In genomic region chr12:50086148-50086547, GRCh38 we compare ENCODE assay signal across 8 cellular contexts. TPM values are rescaled to one million over a fixed set of nuclear protein-coding genes. Genes with fewer than 3 reads are reported as not detected.
DNase-seq lines count a peak whose midpoint lies in the region; ATAC-seq and TF ChIP-seq lines count a peak whose summit lies in the region.

No MANE protein-coding gene starts in this region.

- H3K9me2 ChIP-seq in GM23248 (ENCODE audit: insufficient read depth): no peaks in the 10 kb centered on the region
- H3K9me2 ChIP-seq in SU-DHL-6 (replicated peaks; ENCODE audit: insufficient read depth, low read length): no peaks in the 10 kb centered on the region

- H3K27me3 ChIP-seq in GM23248 (replicated peaks; ENCODE audit: insufficient read depth) (no peaks in the 10 kb centered on the region), SU-DHL-6 (ENCODE audit: low read length) (no peaks in the 10 kb centered on the region), skeletal muscle satellite cell (ENCODE audit: control insufficient read depth, insufficient read depth, low read length) (no peaks in the 10 kb centered on the region), ovary (no peaks in the 10 kb centered on the region)

- H3F3A ChIP-seq in GM23248 (ENCODE audit: insufficient read depth) (peaks cover 39% of the 10 kb centered on the region), SU-DHL-6 (ENCODE audit: insufficient read depth) (peaks cover 27% of the 10 kb centered on the region)

- peak overlapping the region; percentile 90 for H3K4me3 ChIP-seq in GM23248
- H3K4me3 ChIP-seq in SU-DHL-6 (ENCODE audit: insufficient read depth, low read length, poor library complexity, severe bottlenecking): peak overlapping the region; percentile 81
- H3K4me3 ChIP-seq in fibroblast of pulmonary artery (replicated peaks; ENCODE audit: low read depth, low read length): peak overlapping the region; percentile 90
- peak overlapping the region; percentile 96 for H3K4me3 ChIP-seq in skeletal muscle satellite cell (ENCODE audit: low read length)
- no peak overlapping the region for H3K4me3 ChIP-seq in ovary

- H3K9me3 ChIP-seq in GM23248 (ENCODE audit: low read depth) (no peaks in the 10 kb centered on the region), SU-DHL-6 (ENCODE audit: insufficient read depth, low read length) (no peaks in the 10 kb centered on the region), skeletal muscle satellite cell (replicated peaks; ENCODE audit: low read length) (no peaks in the 10 kb centered on the region), ovary (no peaks in the 10 kb centered on the region)

- H3K36me3 ChIP-seq in GM23248 (ENCODE audit: low read depth): peaks cover 17% of the 10 kb centered on the region
- peaks cover 17% of the 10 kb centered on the region for H3K36me3 ChIP-seq in SU-DHL-6 (ENCODE audit: low read length)
- peaks cover 38% of the 10 kb centered on the region for H3K36me3 ChIP-seq in skeletal muscle satellite cell (ENCODE audit: insufficient read depth, low read length)
- no peaks in the 10 kb centered on the region for H3K36me3 ChIP-seq in ovary

- no peak for ATAC-seq in HG02623 (IDR thresholded peaks at IDR 0.05; ENCODE audit: unreplicated experiment)

- DNase-seq in GM23248 (no peak), fibroblast of pulmonary artery (ENCODE audit: low read depth) (no peak), DMS114 treated with DMSO at 0.1 percent for 48 hours (lab: John Stamatoyannopoulos, UW; ENCODE audit: unreplicated experiment) (no peak), ovary (no peak)
- no peak for DNase-seq in stimulated activated CD4-positive, alpha-beta T cell treated with anti-CD3 and anti-CD28 coated beads, Interleukin-4, amount 100 ng/mL, for 24 hours

- no peak overlapping the region for H3K27ac ChIP-seq in GM23248
- H3K27ac ChIP-seq in SU-DHL-6 (ENCODE audit: low read depth, low read length): peak overlapping the region; percentile 77
- no peak overlapping the region for H3K27ac ChIP-seq in ovary

- H2AFZ ChIP-seq in GM23248 (no peak overlapping the region), SU-DHL-6 (ENCODE audit: low read depth, low read length, severe bottlenecking) (no peak overlapping the region)

- no peak for TF ChIP-seq EP300 in ovary (IDR thresholded peaks at IDR 0.05)

- in situ Hi-C loops in GM23248 (cut with MboI): no loop called here

- intact Hi-C loops in ovary (cut with DNase I): loop anchor here in 1 of 4 donors (10.0 kb wide), 1 partner anchor 229 kb away; no protein-coding TSS in a partner anchor

- H3K79me2 ChIP-seq in GM23248 (ENCODE audit: insufficient read depth): peaks cover 39% of the 10 kb centered on the region
- no peaks in the 10 kb centered on the region; the same call in 1 of the 2 replicates for H3K79me2 ChIP-seq in SU-DHL-6 (ENCODE audit: insufficient read depth, low read length)

- TF ChIP-seq CTCF in SU-DHL-6 (IDR thresholded peaks at IDR 0.05; ENCODE audit: insufficient read depth, low read length, poor library complexity, severe bottlenecking) (no peak), fibroblast of pulmonary artery (IDR thresholded peaks at IDR 0.05; ENCODE audit: low read length, missing control alignments) (no peak), ovary (IDR thresholded peaks at IDR 0.05) (no peak)

- peak overlapping the region; percentile 98 for H3K4me2 ChIP-seq in GM23248 (ENCODE audit: unreplicated experiment)
- peak overlapping the region; percentile 73 for H3K4me2 ChIP-seq in SU-DHL-6 (ENCODE audit: low read depth, low read length, poor library complexity, severe bottlenecking)
- H3K4me2 ChIP-seq in skeletal muscle satellite cell (ENCODE audit: low read length): peak overlapping the region; percentile 81

- 67 to 71% methylated on average over 5 of the region's 5 CpGs for WGBS in GM23248 (ENCODE audit: low coverage in 1 of 2, low lambda C conversion rate in 2 of 2, missing lambda C conversion rate in 2 of 2), 2 experiments
- 62 to 80% (median 64%) methylated on average over 5 of the region's 5 CpGs for WGBS in ovary, 3 donors

- peak overlapping the region; percentile 88 for H3K9ac ChIP-seq in GM23248
- peak overlapping the region; percentile 73 for H3K9ac ChIP-seq in SU-DHL-6 (ENCODE audit: low read length)
- peak overlapping the region; percentile 40 for H3K9ac ChIP-seq in skeletal muscle satellite cell (ENCODE audit: low read depth, low read length)

- peaks cover 31% of the 10 kb centered on the region for H3K4me1 ChIP-seq in GM23248 (ENCODE audit: insufficient read depth)
- H3K4me1 ChIP-seq in skeletal muscle satellite cell (ENCODE audit: control insufficient read depth, insufficient read depth, low read length): peaks cover 25% of the 10 kb centered on the region
- peaks cover 2% of the 10 kb centered on the region for H3K4me1 ChIP-seq in ovary (ENCODE audit: insufficient read depth)

- no peak for TF ChIP-seq POLR2A in ovary (IDR thresholded peaks at IDR 0.05)

- H4K20me1 ChIP-seq in GM23248 (ENCODE audit: insufficient read depth) (no peaks in the 10 kb centered on the region), SU-DHL-6 (ENCODE audit: low read depth, low read length) (no peaks in the 10 kb centered on the region)

RNA-seq across cellular contexts. Expression of gene SMARCD1, which starts 1.0 kb away (rescaled TPM):
- total RNA-seq in GM23248 (2014; rRNA removed; shearing (Covaris generic)): 41.9 and 48.3 TPM in 2 replicates
- polyA plus RNA-seq in GM23248 (2016; fragmentation: Nextera tagmentation; extraction: Ambion mirVana) (6.4 and 8.2 TPM in 2 replicates), ovary (10 to 100 TPM; 26.1 to 56.9 TPM)
- 29.9 and 39.5 TPM in 2 replicates for total RNA-seq in skeletal muscle satellite cell (2012; rRNA removed)
- total RNA-seq in ovary: 10 to 100 TPM; 33.5 to 57.7 (median 50.7) TPM

RNA-seq across cellular contexts. Expression of gene GPD1, which starts 17.7 kb away (rescaled TPM):
- 0.13 TPM in 1 of 2 replicates, not detected in the other for total RNA-seq in GM23248 (2014; rRNA removed; shearing (Covaris generic))
- polyA plus RNA-seq in GM23248 (2016; fragmentation: Nextera tagmentation; extraction: Ambion mirVana): not detected in 2 replicates
- total RNA-seq in skeletal muscle satellite cell (2012; rRNA removed): 0.25 TPM in 1 of 2 replicates, not detected in the other
- total RNA-seq in ovary: 1 to 10 TPM in 1 of 7 donors, under 1 TPM in 6; 0.15 to 9.4 (median 0.46) TPM
- under 1 TPM; 0.10 to 0.85 TPM for polyA plus RNA-seq in ovary

RNA-seq across cellular contexts. Expression of gene COX14, which starts 25.9 kb away (rescaled TPM):
- total RNA-seq in GM23248 (2014; rRNA removed; shearing (Covaris generic)): 24.4 and 53.4 TPM in 2 replicates
- 122 and 125 TPM in 2 replicates for polyA plus RNA-seq in GM23248 (2016; fragmentation: Nextera tagmentation; extraction: Ambion mirVana)
- 31.9 and 33.6 TPM in 2 replicates for total RNA-seq in skeletal muscle satellite cell (2012; rRNA removed)
- 10 to 100 TPM; 37.5 to 72.6 (median 45.4) TPM for total RNA-seq in ovary
- polyA plus RNA-seq in ovary: 10 to 100 TPM; 46.4 to 85.4 TPM

RNA-seq across cellular contexts. Expression of gene ASIC1, which starts 28.8 kb away (rescaled TPM):
- 0.13 and 1.9 TPM in 2 replicates for total RNA-seq in GM23248 (2014; rRNA removed; shearing (Covaris generic))
- polyA plus RNA-seq in GM23248 (2016; fragmentation: Nextera tagmentation; extraction: Ambion mirVana): 0.95 and 1.4 TPM in 2 replicates
- 0.76 and 0.87 TPM in 2 replicates for total RNA-seq in skeletal muscle satellite cell (2012; rRNA removed)
- 1 to 10 TPM in 2 of 7 donors, under 1 TPM in 5; 0.12 to 4.1 (median 0.69) TPM for total RNA-seq in ovary
- 1 to 10 TPM in 1 of 2 donors, under 1 TPM in 1; 0.58 to 3.0 TPM for polyA plus RNA-seq in ovary
